Comparison of ENCODE assay signal across 1 cellular context in the genomic region with DNA sequence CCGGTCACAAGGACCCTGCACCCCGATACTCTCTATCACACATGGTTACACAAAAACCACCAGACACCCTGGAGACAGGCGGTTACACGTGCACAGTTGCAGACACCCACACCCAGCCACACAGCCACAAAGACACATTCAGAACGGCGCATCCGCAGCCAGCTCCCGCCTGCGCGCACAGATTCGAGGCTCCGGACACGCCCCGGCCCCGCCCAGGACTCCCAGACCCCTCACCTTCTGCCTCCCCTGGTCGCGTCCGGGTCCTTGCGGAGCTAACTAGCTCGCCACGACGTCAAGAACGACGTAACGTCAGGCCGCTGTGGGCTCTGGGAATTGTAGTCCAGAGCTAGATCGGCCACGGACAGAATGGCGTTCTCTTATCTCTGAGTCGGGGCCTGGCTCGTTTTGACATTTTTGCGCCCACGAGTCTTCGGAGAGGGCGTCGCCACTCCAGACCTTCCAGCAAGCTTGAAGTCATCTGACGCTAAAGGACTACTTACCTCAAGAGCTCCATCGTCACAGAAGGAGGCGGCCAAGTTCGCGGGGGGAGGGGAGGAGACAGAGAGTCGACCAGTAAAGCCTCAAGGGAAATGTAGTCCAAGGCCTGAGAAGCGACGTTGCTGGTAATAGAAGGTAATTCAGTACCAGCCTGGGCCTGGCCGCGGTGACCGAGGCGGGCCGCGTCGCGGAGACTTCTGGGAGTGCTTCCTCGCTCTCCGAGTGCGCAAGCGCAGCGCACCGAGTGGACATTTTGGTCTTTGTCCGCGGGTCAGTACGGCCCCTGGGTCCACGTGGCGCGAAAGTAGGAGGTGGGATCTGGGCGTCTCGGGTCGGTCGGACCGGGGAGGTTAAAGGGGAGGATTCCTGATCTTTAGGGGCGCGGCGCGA.
A peak's percentile ranks its signal among the peaks of the same experiment; 100 is the strongest.
TF ChIP-seq lines count a peak whose summit lies in the region.

A gene (plus strand): TSS at position 719 of the 888 bp plus-strand sequence. CDS start 21,335 bp downstream, outside the sequence.
A gene (minus strand): TSS at position 278 of the 888 bp plus-strand sequence. CDS start 12,680 bp downstream, outside the sequence.

TF ChIP-seq in K562, 482 proteins besides CTCF, POLR2A, EP300 and RAD21 (continued from another document and continues in another):
- TF ChIP-seq, protein P1, sequence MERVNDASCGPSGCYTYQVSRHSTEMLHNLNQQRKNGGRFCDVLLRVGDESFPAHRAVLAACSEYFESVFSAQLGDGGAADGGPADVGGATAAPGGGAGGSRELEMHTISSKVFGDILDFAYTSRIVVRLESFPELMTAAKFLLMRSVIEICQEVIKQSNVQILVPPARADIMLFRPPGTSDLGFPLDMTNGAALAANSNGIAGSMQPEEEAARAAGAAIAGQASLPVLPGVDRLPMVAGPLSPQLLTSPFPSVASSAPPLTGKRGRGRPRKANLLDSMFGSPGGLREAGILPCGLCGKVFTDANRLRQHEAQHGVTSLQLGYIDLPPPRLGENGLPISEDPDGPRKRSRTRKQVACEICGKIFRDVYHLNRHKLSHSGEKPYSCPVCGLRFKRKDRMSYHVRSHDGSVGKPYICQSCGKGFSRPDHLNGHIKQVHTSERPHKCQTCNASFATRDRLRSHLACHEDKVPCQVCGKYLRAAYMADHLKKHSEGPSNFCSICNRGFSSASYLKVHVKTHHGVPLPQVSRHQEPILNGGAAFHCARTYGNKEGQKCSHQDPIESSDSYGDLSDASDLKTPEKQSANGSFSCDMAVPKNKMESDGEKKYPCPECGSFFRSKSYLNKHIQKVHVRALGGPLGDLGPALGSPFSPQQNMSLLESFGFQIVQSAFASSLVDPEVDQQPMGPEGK (CRISPR knock-in tag; IDR thresholded peaks at IDR 0.05; ENCODE audit: borderline replicate concordance): no peak
- TF ChIP-seq PRMT5 (CRISPR knock-in tag; IDR thresholded peaks at IDR 0.05) (no peak), CBX5 (IDR thresholded peaks at IDR 0.05; ENCODE audit: borderline replicate concordance, low read depth) (no peak), MCM7 (IDR thresholded peaks at IDR 0.05) (no peak), NFE2L1 (tag; IDR thresholded peaks at IDR 0.05; ENCODE audit: borderline replicate concordance, low read depth) (no peak), GTF2A2 (tag; IDR thresholded peaks at IDR 0.05) (no peak), BDP1 (IDR thresholded peaks at IDR 0.05; ENCODE audit: insufficient read depth, insufficient read length) (no peak), MEF2D (tag; conservative IDR thresholded peaks at IDR 0.05; ENCODE audit: low read depth) (0 out of 2 replicates have a peak, but pooled peaks have one; percentile 39), ZNF174 (CRISPR knock-in tag; IDR thresholded peaks at IDR 0.05) (no peak), SREBF2 (CRISPR knock-in tag; IDR thresholded peaks at IDR 0.05) (no peak), EWSR1 (IDR thresholded peaks at IDR 0.05; ENCODE audit: borderline replicate concordance, low read depth, partially characterized antibody) (no peak), NRF1 (conservative IDR thresholded peaks at IDR 0.05 in 1 of 2, IDR thresholded peaks at IDR 0.05 in 1 of 2) (peak; percentile 97 to 98), ZNF717 (CRISPR knock-in tag; IDR thresholded peaks at IDR 0.05) (0 out of 2 replicates have a peak, but pooled peaks have one; percentile 53), ZSCAN32 (CRISPR knock-in tag; IDR thresholded peaks at IDR 0.05) (no peak), HOXB6 (CRISPR knock-in tag; IDR thresholded peaks at IDR 0.05; ENCODE audit: borderline replicate concordance) (no peak), CHCHD3 (CRISPR knock-in tag; IDR thresholded peaks at IDR 0.05) (peak; percentile 64; the same call in 1 of the 2 replicates), BHLHE40 (IDR thresholded peaks at IDR 0.05; ENCODE audit: low read length) (0 out of 2 replicates have a peak, but pooled peaks have one; percentile 49), ZNF76 (CRISPR knock-in tag; IDR thresholded peaks at IDR 0.05; ENCODE audit: borderline replicate concordance) (no peak), KDM2B (CRISPR knock-in tag; IDR thresholded peaks at IDR 0.05) (no peak), ZNF785 (CRISPR knock-in tag; IDR thresholded peaks at IDR 0.05) (no peak), TOE1 (IDR thresholded peaks at IDR 0.05; ENCODE audit: borderline replicate concordance) (0 out of 2 replicates have a peak, but pooled peaks have one; percentile 49), TOE1 (CRISPR knock-in tag; IDR thresholded peaks at IDR 0.05; ENCODE audit: borderline replicate concordance, low read depth) (no peak), ZNF253 (CRISPR knock-in tag; conservative IDR thresholded peaks at IDR 0.05) (no peak), EGR1 (conservative IDR thresholded peaks at IDR 0.05) (peak; percentile 86), C11orf30 (IDR thresholded peaks at IDR 0.05; ENCODE audit: low read depth) (no peak; the same call in 1 of the 2 replicates), SUPT5H (IDR thresholded peaks at IDR 0.05) (peak; percentile 95), MTA3 (IDR thresholded peaks at IDR 0.05; ENCODE audit: borderline replicate concordance) (no peak; the same call in 1 of the 2 replicates), ZC3H8 (IDR thresholded peaks at IDR 0.05) (no peak), ZNF23 (CRISPR knock-in tag; IDR thresholded peaks at IDR 0.05) (no peak), NBN (IDR thresholded peaks at IDR 0.05; ENCODE audit: low read depth) (no peak)
- TF ChIP-seq, protein P2, sequence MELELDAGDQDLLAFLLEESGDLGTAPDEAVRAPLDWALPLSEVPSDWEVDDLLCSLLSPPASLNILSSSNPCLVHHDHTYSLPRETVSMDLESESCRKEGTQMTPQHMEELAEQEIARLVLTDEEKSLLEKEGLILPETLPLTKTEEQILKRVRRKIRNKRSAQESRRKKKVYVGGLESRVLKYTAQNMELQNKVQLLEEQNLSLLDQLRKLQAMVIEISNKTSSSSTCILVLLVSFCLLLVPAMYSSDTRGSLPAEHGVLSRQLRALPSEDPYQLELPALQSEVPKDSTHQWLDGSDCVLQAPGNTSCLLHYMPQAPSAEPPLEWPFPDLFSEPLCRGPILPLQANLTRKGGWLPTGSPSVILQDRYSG (tag; conservative IDR thresholded peaks at IDR 0.05; ENCODE audit: low read depth): no peak; the same call in 1 of the 2 replicates
- TF ChIP-seq, protein P3, sequence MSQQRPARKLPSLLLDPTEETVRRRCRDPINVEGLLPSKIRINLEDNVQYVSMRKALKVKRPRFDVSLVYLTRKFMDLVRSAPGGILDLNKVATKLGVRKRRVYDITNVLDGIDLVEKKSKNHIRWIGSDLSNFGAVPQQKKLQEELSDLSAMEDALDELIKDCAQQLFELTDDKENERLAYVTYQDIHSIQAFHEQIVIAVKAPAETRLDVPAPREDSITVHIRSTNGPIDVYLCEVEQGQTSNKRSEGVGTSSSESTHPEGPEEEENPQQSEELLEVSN (IDR thresholded peaks at IDR 0.05; ENCODE audit: borderline replicate concordance in 1 of 2, extremely low read depth in 1 of 2, insufficient read depth in 1 of 2, insufficient read length in 1 of 2, low read depth in 1 of 2, low read length in 1 of 2, poor library complexity in 1 of 2, severe bottlenecking in 1 of 2): peak; percentile 81 to 88
- TF ChIP-seq, protein P4, sequence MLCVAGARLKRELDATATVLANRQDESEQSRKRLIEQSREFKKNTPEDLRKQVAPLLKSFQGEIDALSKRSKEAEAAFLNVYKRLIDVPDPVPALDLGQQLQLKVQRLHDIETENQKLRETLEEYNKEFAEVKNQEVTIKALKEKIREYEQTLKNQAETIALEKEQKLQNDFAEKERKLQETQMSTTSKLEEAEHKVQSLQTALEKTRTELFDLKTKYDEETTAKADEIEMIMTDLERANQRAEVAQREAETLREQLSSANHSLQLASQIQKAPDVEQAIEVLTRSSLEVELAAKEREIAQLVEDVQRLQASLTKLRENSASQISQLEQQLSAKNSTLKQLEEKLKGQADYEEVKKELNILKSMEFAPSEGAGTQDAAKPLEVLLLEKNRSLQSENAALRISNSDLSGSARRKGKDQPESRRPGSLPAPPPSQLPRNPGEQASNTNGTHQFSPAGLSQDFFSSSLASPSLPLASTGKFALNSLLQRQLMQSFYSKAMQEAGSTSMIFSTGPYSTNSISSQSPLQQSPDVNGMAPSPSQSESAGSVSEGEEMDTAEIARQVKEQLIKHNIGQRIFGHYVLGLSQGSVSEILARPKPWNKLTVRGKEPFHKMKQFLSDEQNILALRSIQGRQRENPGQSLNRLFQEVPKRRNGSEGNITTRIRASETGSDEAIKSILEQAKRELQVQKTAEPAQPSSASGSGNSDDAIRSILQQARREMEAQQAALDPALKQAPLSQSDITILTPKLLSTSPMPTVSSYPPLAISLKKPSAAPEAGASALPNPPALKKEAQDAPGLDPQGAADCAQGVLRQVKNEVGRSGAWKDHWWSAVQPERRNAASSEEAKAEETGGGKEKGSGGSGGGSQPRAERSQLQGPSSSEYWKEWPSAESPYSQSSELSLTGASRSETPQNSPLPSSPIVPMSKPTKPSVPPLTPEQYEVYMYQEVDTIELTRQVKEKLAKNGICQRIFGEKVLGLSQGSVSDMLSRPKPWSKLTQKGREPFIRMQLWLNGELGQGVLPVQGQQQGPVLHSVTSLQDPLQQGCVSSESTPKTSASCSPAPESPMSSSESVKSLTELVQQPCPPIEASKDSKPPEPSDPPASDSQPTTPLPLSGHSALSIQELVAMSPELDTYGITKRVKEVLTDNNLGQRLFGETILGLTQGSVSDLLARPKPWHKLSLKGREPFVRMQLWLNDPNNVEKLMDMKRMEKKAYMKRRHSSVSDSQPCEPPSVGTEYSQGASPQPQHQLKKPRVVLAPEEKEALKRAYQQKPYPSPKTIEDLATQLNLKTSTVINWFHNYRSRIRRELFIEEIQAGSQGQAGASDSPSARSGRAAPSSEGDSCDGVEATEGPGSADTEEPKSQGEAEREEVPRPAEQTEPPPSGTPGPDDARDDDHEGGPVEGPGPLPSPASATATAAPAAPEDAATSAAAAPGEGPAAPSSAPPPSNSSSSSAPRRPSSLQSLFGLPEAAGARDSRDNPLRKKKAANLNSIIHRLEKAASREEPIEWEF (CRISPR knock-in tag; IDR thresholded peaks at IDR 0.05): no peak
- TF ChIP-seq, protein P5, sequence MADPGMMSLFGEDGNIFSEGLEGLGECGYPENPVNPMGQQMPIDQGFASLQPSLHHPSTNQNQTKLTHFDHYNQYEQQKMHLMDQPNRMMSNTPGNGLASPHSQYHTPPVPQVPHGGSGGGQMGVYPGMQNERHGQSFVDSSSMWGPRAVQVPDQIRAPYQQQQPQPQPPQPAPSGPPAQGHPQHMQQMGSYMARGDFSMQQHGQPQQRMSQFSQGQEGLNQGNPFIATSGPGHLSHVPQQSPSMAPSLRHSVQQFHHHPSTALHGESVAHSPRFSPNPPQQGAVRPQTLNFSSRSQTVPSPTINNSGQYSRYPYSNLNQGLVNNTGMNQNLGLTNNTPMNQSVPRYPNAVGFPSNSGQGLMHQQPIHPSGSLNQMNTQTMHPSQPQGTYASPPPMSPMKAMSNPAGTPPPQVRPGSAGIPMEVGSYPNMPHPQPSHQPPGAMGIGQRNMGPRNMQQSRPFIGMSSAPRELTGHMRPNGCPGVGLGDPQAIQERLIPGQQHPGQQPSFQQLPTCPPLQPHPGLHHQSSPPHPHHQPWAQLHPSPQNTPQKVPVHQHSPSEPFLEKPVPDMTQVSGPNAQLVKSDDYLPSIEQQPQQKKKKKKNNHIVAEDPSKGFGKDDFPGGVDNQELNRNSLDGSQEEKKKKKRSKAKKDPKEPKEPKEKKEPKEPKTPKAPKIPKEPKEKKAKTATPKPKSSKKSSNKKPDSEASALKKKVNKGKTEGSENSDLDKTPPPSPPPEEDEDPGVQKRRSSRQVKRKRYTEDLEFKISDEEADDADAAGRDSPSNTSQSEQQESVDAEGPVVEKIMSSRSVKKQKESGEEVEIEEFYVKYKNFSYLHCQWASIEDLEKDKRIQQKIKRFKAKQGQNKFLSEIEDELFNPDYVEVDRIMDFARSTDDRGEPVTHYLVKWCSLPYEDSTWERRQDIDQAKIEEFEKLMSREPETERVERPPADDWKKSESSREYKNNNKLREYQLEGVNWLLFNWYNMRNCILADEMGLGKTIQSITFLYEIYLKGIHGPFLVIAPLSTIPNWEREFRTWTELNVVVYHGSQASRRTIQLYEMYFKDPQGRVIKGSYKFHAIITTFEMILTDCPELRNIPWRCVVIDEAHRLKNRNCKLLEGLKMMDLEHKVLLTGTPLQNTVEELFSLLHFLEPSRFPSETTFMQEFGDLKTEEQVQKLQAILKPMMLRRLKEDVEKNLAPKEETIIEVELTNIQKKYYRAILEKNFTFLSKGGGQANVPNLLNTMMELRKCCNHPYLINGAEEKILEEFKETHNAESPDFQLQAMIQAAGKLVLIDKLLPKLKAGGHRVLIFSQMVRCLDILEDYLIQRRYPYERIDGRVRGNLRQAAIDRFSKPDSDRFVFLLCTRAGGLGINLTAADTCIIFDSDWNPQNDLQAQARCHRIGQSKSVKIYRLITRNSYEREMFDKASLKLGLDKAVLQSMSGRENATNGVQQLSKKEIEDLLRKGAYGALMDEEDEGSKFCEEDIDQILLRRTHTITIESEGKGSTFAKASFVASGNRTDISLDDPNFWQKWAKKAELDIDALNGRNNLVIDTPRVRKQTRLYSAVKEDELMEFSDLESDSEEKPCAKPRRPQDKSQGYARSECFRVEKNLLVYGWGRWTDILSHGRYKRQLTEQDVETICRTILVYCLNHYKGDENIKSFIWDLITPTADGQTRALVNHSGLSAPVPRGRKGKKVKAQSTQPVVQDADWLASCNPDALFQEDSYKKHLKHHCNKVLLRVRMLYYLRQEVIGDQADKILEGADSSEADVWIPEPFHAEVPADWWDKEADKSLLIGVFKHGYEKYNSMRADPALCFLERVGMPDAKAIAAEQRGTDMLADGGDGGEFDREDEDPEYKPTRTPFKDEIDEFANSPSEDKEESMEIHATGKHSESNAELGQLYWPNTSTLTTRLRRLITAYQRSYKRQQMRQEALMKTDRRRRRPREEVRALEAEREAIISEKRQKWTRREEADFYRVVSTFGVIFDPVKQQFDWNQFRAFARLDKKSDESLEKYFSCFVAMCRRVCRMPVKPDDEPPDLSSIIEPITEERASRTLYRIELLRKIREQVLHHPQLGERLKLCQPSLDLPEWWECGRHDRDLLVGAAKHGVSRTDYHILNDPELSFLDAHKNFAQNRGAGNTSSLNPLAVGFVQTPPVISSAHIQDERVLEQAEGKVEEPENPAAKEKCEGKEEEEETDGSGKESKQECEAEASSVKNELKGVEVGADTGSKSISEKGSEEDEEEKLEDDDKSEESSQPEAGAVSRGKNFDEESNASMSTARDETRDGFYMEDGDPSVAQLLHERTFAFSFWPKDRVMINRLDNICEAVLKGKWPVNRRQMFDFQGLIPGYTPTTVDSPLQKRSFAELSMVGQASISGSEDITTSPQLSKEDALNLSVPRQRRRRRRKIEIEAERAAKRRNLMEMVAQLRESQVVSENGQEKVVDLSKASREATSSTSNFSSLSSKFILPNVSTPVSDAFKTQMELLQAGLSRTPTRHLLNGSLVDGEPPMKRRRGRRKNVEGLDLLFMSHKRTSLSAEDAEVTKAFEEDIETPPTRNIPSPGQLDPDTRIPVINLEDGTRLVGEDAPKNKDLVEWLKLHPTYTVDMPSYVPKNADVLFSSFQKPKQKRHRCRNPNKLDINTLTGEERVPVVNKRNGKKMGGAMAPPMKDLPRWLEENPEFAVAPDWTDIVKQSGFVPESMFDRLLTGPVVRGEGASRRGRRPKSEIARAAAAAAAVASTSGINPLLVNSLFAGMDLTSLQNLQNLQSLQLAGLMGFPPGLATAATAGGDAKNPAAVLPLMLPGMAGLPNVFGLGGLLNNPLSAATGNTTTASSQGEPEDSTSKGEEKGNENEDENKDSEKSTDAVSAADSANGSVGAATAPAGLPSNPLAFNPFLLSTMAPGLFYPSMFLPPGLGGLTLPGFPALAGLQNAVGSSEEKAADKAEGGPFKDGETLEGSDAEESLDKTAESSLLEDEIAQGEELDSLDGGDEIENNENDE (IDR thresholded peaks at IDR 0.05; ENCODE audit: low read depth, low read length): no peak
